ENCODE assay signal across 8 cellular contexts in the genomic region with DNA sequence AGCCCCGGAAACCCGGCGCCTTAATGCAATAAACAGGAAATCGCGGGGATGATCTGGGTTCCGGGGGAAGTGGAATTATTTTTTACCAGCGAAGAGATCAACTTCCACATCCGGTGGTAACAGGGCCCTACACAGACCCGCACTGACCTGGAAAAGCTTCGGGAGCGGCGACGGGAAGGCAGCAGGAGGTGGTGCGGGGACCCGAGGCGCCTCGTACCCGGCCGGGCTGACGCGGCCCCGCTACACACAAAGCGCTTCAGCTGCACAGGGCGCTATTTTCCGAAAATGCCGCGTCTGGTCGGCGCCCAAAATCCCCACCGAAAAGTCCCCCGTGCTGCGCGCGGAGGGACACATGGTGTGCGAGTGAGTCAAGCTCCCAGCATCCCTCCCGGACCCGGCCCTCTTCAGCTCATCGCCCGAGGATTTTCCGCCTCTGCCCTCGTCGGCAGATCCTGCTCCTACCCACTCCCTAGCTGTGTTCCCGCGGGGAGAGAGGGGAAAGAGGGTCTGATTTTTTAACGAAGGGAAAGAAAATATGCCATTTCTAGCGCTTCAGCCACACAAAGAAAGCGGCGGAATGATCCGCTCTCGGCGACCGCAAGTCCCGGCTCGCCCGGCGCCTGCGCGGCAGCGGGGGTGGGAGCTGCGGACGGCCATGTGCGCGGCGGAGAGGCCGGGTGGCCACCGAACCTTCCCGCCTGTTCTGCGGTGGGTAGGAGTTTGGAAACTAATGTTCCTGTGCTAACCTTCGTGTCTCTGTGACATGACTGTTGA. TPM values are rescaled to one million over a fixed set of nuclear protein-coding genes. Genes with fewer than 3 reads are reported as not detected.
A peak's percentile ranks its signal among the peaks of the same experiment; 100 is the strongest.
DNase-seq lines count a peak whose midpoint lies in the region; ATAC-seq and TF ChIP-seq lines count a peak whose summit lies in the region.

A gene (minus strand): TSS at position 361 of the 774 bp plus-strand sequence. CDS start 45,400 bp downstream, outside the sequence.

- H3K9me2 ChIP-seq in GM23338 (ENCODE audit: insufficient read depth), result no peaks in the 10 kb centered on the region
- no peaks in the 10 kb centered on the region for H3K9me2 ChIP-seq in Loucy (replicated peaks; ENCODE audit: low read depth, low read length)

- H3K36me3 Mint-ChIP-seq in GM23338 (ENCODE audit: low read depth), result peaks cover 55% of the 10 kb centered on the region
- H3K36me3 Mint-ChIP-seq in nephron progenitor cell (ENCODE audit: low read depth), result peaks cover 40% of the 10 kb centered on the region
- H3K36me3 Mint-ChIP-seq in stimulated activated naive CD8-positive, alpha-beta T cell treated with anti-CD3 and anti-CD28 coated beads, Interleukin-15, Interleukin-2, amounts not matched to agents 100 ng/mL and 50 ng/mL, for 24 hours (ENCODE audit: low read depth), result peaks cover 62% of the 10 kb centered on the region

- 0 out of 2 replicates have a peak, but pooled peaks cover 9% of the 10 kb centered on the region for H3K36me3 ChIP-seq in GM23338 (ENCODE audit: insufficient read depth)
- H3K36me3 ChIP-seq in Loucy (ENCODE audit: insufficient read depth, low read length), result 0 out of 2 replicates have a peak, but pooled peaks cover 1% of the 10 kb centered on the region

- peak within 1 kb of the TSS; percentile 83 for H3K4me2 ChIP-seq in GM23338
- peak within 1 kb of the TSS; percentile 96 for H3K4me2 ChIP-seq in Loucy (ENCODE audit: low read depth, low read length, poor library complexity, severe bottlenecking)

- H3K27me3 Mint-ChIP-seq in GM23338 (ENCODE audit: insufficient read depth, low read depth, poor library complexity) (peaks cover 22% of the 10 kb centered on the region), nephron progenitor cell (ENCODE audit: low read depth, poor library complexity) (no peaks in the 10 kb centered on the region)
- no peaks in the 10 kb centered on the region for H3K27me3 Mint-ChIP-seq in stimulated activated naive CD8-positive, alpha-beta T cell treated with anti-CD3 and anti-CD28 coated beads, Interleukin-15, Interleukin-2, amounts not matched to agents 100 ng/mL and 50 ng/mL, for 24 hours

- H3K4me3 ChIP-seq in GM23338 (peak within 1 kb of the TSS; percentile 66), Loucy (ENCODE audit: low read length, poor library complexity, severe bottlenecking) (peak within 1 kb of the TSS; percentile 84), fibroblast of the aortic adventitia (ENCODE audit: low read depth, low read length) (peak within 1 kb of the TSS; percentile 78)

- peak within 1 kb of the TSS; percentile 99 for H3K27ac Mint-ChIP-seq in GM23338
- peak within 1 kb of the TSS; percentile 100 for H3K27ac Mint-ChIP-seq in nephron progenitor cell
- peak within 1 kb of the TSS; percentile 100 for H3K27ac Mint-ChIP-seq in stimulated activated naive CD8-positive, alpha-beta T cell treated with anti-CD3 and anti-CD28 coated beads, Interleukin-15, Interleukin-2, amounts not matched to agents 100 ng/mL and 50 ng/mL, for 24 hours

- peaks cover 9% of the 10 kb centered on the region; the same call in 1 of the 2 replicates for H4K20me1 ChIP-seq in GM23338 (replicated peaks; ENCODE audit: insufficient read depth)
- H4K20me1 ChIP-seq in Loucy (ENCODE audit: insufficient read depth, low read length, poor library complexity, severe bottlenecking), result peaks cover 49% of the 10 kb centered on the region

- H3K9me3 Mint-ChIP-seq in GM23338, result peaks cover 3% of the 10 kb centered on the region; the same call in 2 of the 3 replicates
- H3K9me3 Mint-ChIP-seq in nephron progenitor cell, result no peaks in the 10 kb centered on the region
- H3K9me3 Mint-ChIP-seq in stimulated activated naive CD8-positive, alpha-beta T cell treated with anti-CD3 and anti-CD28 coated beads, Interleukin-15, Interleukin-2, amounts not matched to agents 100 ng/mL and 50 ng/mL, for 24 hours, result no peaks in the 10 kb centered on the region

- H3K27me3 ChIP-seq in GM23338 (ENCODE audit: insufficient read depth) (no peaks in the 10 kb centered on the region), Loucy (ENCODE audit: insufficient read depth, low read length, poor library complexity, severe bottlenecking) (peaks cover 13% of the 10 kb centered on the region)

- no peak for TF ChIP-seq CTCF in GM23338 (conservative IDR thresholded peaks at IDR 0.05; ENCODE audit: low read depth in 2 of 2)
- TF ChIP-seq CTCF in Loucy (conservative IDR thresholded peaks at IDR 0.05; ENCODE audit: low read length), result no peak
- TF ChIP-seq CTCF in fibroblast of the aortic adventitia (IDR thresholded peaks at IDR 0.05; ENCODE audit: insufficient read depth, low read length), result no peak
- TF ChIP-seq CTCF in nephron progenitor cell (IDR thresholded peaks at IDR 0.05), result no peak

- peak within 1 kb of the TSS; percentile 94 for H3K9ac ChIP-seq in Loucy (ENCODE audit: low read depth, low read length, poor library complexity, severe bottlenecking)

- H3F3A ChIP-seq in GM23338 (replicated peaks; ENCODE audit: low read depth) (no peaks in the 10 kb centered on the region), Loucy (ENCODE audit: low read depth) (no peaks in the 10 kb centered on the region)

- DNase-seq in DMS79 (lab: John Stamatoyannopoulos, UW) (peak; percentile 39), GM23338 (ENCODE audit: low spot score) (peak; percentile 91), SHP77 treated with DMSO at 0.1 percent for 48 hours (lab: John Stamatoyannopoulos, UW) (peak; percentile 87), fibroblast of the aortic adventitia (ENCODE audit: low read depth) (peak; percentile 97), nephron progenitor cell (peak; percentile 84)
- peak; percentile 96 for DNase-seq in activated effector memory CD4-positive, alpha-beta T cell treated with anti-CD3 and anti-CD28 coated beads, Interleukin-2, amount 50 U/mL, for 16 hours

- peaks cover 80% of the 10 kb centered on the region for H3K79me2 ChIP-seq in GM23338 (replicated peaks; ENCODE audit: insufficient read depth)
- H3K79me2 ChIP-seq in Loucy (ENCODE audit: insufficient read depth, low read length), result peaks cover 87% of the 10 kb centered on the region

- H3K4me1 ChIP-seq in GM23338 (ENCODE audit: insufficient read depth) (peaks cover 19% of the 10 kb centered on the region), Loucy (ENCODE audit: insufficient read depth, low read length, poor library complexity, severe bottlenecking) (peaks cover 42% of the 10 kb centered on the region)

- H3K9me3 ChIP-seq in Loucy (ENCODE audit: insufficient read depth, low read depth, low read length), result no peaks in the 10 kb centered on the region

- H3K27ac ChIP-seq in GM23338 (ENCODE audit: low read depth), result peak within 1 kb of the TSS; percentile 99

- H3K4me1 Mint-ChIP-seq in GM23338, result peaks cover 28% of the 10 kb centered on the region
- peaks cover 55% of the 10 kb centered on the region for H3K4me1 Mint-ChIP-seq in nephron progenitor cell
- peaks cover 67% of the 10 kb centered on the region for H3K4me1 Mint-ChIP-seq in stimulated activated naive CD8-positive, alpha-beta T cell treated with anti-CD3 and anti-CD28 coated beads, Interleukin-15, Interleukin-2, amounts not matched to agents 100 ng/mL and 50 ng/mL, for 24 hours (ENCODE audit: low read depth)

- peak within 1 kb of the TSS; percentile 99 for H3K4me3 Mint-ChIP-seq in GM23338
- H3K4me3 Mint-ChIP-seq in nephron progenitor cell, result peak within 1 kb of the TSS; percentile 97
- H3K4me3 Mint-ChIP-seq in stimulated activated naive CD8-positive, alpha-beta T cell treated with anti-CD3 and anti-CD28 coated beads, Interleukin-15, Interleukin-2, amounts not matched to agents 100 ng/mL and 50 ng/mL, for 24 hours, result peak within 1 kb of the TSS; percentile 97

- peak; percentile 70 for ATAC-seq in GM23338

- H2AFZ ChIP-seq in GM23338, result peak within 1 kb of the TSS; percentile 86
- H2AFZ ChIP-seq in Loucy (ENCODE audit: low read length), result peak within 1 kb of the TSS; percentile 92

TF ChIP-seq in GM23338, 12 proteins besides CTCF, POLR2A, EP300 and RAD21:
- TF ChIP-seq JUNB (IDR thresholded peaks at IDR 0.05; ENCODE audit: unreplicated experiment) (no peak), ZNF114 (CRISPR knock-in tag; IDR thresholded peaks at IDR 0.05) (peak; percentile 66; the same call in 1 of the 2 replicates), POLR2AphosphoS5 (IDR thresholded peaks at IDR 0.05; ENCODE audit: low read depth) (peak; percentile 84)
TF ChIP-seq in GM23338: peak in this region for 2.

RNA-seq across cellular contexts. Expression of the gene that starts here (rescaled TPM):
- 42.8 and 53.9 TPM in 2 replicates for total RNA-seq in GM23338 (2014; rRNA removed; shearing (Covaris generic))
- 29.4 and 34.4 TPM in 2 replicates for polyA plus RNA-seq in GM23338 (2016; fragmentation: Nextera tagmentation; extraction: Ambion mirVana)
- total RNA-seq in fibroblast of the aortic adventitia (ENCODE audit: low replicate concordance), result 13.7 and 31.9 TPM in 2 replicates

Comparison
In these comparisons a context has a peak if more than half of its experiments do, and no peak if none do; other contexts are left out.
1. Peak in every context shown above with its lines: DNase-seq, ATAC-seq, H3K4me3 ChIP-seq and H3K27ac ChIP-seq.
2. DNase-seq: peak in every context shown above with its lines; median percentile 97 in fibroblast of the aortic adventitia; 96 in activated effector memory CD4-positive, alpha-beta T cell treated with anti-CD3 and anti-CD28 coated beads, Interleukin-2, amount 50 U/mL, for 16 hours; 91 in GM23338; 87 in SHP77 treated with DMSO at 0.1 percent for 48 hours; 84 in nephron progenitor cell; 39 in DMS79.